In the genomic region with DNA sequence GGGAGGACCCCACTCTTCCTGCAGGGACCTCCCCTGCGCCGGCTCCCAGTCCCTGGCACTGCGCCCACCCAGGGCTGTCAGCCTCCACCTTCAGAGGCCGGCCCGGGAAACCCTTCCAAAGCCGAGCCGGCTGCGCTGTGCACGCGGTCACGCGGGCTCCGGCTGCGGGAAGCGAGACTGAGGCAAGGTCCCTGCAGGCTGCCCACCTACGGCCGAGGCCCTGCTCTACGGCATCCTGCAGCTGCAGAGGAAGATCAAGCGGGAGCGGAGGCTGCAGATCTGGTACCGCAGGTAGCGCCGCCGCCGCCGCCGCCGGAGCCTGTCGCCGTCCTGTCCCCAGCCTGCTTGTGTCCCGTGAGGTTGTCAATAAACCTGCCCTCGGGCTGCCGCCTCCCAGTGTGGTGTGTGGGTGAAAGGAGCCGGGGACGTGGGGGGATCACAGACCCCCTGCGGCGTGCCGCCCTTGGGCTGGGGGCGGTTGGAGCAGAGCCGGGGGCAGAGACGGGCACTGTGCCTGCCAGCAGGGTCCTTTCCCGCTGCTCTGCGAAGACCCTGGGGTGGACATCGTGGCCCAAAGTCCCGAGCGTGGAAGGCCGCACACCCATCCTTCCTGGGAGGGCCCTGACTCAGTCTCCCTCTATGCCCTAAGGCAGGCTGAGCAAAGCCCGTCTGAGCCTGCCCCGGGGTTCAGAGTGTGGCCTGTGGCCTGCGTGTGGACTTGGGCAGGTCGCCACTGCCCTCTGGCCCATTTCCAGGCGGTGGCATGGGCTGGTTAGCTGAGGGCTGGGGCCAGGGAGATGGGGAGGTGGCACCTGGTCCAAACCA, we compare ENCODE assay signal across 12 cellular contexts. TPM values are rescaled to one million over a fixed set of nuclear protein-coding genes. Genes with fewer than 3 reads are reported as not detected.
DNase-seq lines count a peak whose midpoint lies in the region; ATAC-seq and TF ChIP-seq lines count a peak whose summit lies in the region.
"Had no signal": no experiment of that assay in that cellular context is flagged by ENCODE, and none has a peak within 500 bp of the region (broad histone marks: within the 10 kb centered on the region; RNA-seq: fewer than 3 reads in every experiment).

No MANE protein-coding gene starts in this region.

- TF ChIP-seq CTCF in cardiac muscle cell (IDR thresholded peaks at IDR 0.05; ENCODE audit: low read depth, low read length), result no peak

- peak overlapping the region; percentile 39 for H3K27ac ChIP-seq in cardiac muscle cell
- peak overlapping the region; percentile 97 for H3K27ac ChIP-seq in substantia nigra (ENCODE audit: low read depth, low read length, poor library complexity, severe bottlenecking)
- H3K27ac ChIP-seq: parathyroid adenoma, SJSA1 had no signal

- peak; percentile 11 for ATAC-seq in Right ventricle myocardium inferior
- ATAC-seq in GM19324 (IDR thresholded peaks at IDR 0.05; ENCODE audit: low FRiP score, unreplicated experiment), result no peak

- H3K4me1 ChIP-seq in cardiac muscle cell (ENCODE audit: low read depth), result peaks cover 3% of the 10 kb centered on the region
- H3K4me1 ChIP-seq: parathyroid adenoma had no signal

- no peaks in the 10 kb centered on the region for H3K9me3 ChIP-seq in cardiac muscle cell (ENCODE audit: low read depth)
- H3K9me3 ChIP-seq: SJSA1 had no signal

- intact Hi-C loops in Right ventricle myocardium inferior (cut with DNase I), result no loop called here
- intact Hi-C loops in cardiac septum (cut with DNase I), result no loop called here

- no peaks in the 10 kb centered on the region for H3K27me3 ChIP-seq in cardiac muscle cell
- H3K27me3 ChIP-seq: SJSA1 had no signal

- no peak for DNase-seq in Right ventricle myocardium inferior (ENCODE audit: missing footprints)
- DNase-seq in cardiac septum (ENCODE audit: low spot score), result no peak
- no peak for DNase-seq in cardiac muscle cell (ENCODE audit: low read depth in 1 of 2, low spot score in 1 of 2)
- peak in 9 of 49 donors; percentile 19 to 76 (median 30) for DNase-seq in substantia nigra (lab: John Stamatoyannopoulos, UW)
- no peak for DNase-seq in Ammon's horn (ENCODE audit: low spot score)
- DNase-seq: activated gamma-delta T cell; effector CD8-positive, alpha-beta T cell; MM.1S; NCI-H2107 had no signal

- no peak overlapping the region for H3K4me3 ChIP-seq in cardiac muscle cell
- H3K4me3 ChIP-seq: SJSA1 had no signal

- peaks cover 19% of the 10 kb centered on the region for H3K36me3 ChIP-seq in cardiac muscle cell

RNA-seq across cellular contexts. Expression of a gene that starts 5.9 kb away (rescaled TPM):
- total RNA-seq in Right ventricle myocardium inferior, result 85.8 TPM
- 51.6 TPM for total RNA-seq in cardiac septum
- total RNA-seq in cardiac muscle cell, result 197 and 231 TPM in 2 replicates
- polyA plus RNA-seq in cardiac muscle cell, result 180 and 231 TPM in 2 replicates

RNA-seq across cellular contexts. Expression of a gene that starts 11.7 kb away (rescaled TPM):
- total RNA-seq in Right ventricle myocardium inferior (443 TPM), cardiac septum (233 TPM), cardiac muscle cell (264 and 266 TPM in 2 replicates)
- polyA plus RNA-seq in cardiac muscle cell, result 455 and 472 TPM in 2 replicates

RNA-seq across cellular contexts. Expression of a gene that starts 12.0 kb away (rescaled TPM):
- 88.4 TPM for total RNA-seq in Right ventricle myocardium inferior
- total RNA-seq in cardiac septum, result 81.2 TPM
- 103 and 112 TPM in 2 replicates for total RNA-seq in cardiac muscle cell
- 41.8 and 43.0 TPM in 2 replicates for polyA plus RNA-seq in cardiac muscle cell

RNA-seq across cellular contexts. Expression of a gene that starts 42.8 kb away (rescaled TPM):
- 695 TPM for total RNA-seq in Right ventricle myocardium inferior
- 479 TPM for total RNA-seq in cardiac septum
- total RNA-seq in cardiac muscle cell, result 3,563 and 6,817 TPM in 2 replicates
- polyA plus RNA-seq in cardiac muscle cell, result 1,008 and 1,129 TPM in 2 replicates

RNA-seq across cellular contexts. Expression of a gene that starts 54.5 kb away (rescaled TPM):
- total RNA-seq in Right ventricle myocardium inferior, result 0.14 TPM
- 0.08 TPM for total RNA-seq in cardiac septum
- total RNA-seq in cardiac muscle cell, result 0.42 and 1.3 TPM in 2 replicates
- 0.27 and 0.94 TPM in 2 replicates for polyA plus RNA-seq in cardiac muscle cell
- total RNA-seq: SJSA1 had no signal
